ENCODE assay signal across 8 cellular contexts in genomic region chr4:110341118-110341517, GRCh38.
A peak's percentile ranks its signal among the peaks of the same experiment; 100 is the strongest.
DNase-seq lines count a peak whose midpoint lies in the region; ATAC-seq and TF ChIP-seq lines count a peak whose summit lies in the region.
"Not testable (repeated sequence)": the region's sequence is repeated elsewhere in the genome, so short reads cannot be mapped to it uniquely, and the experiment has no call there.

No MANE protein-coding gene starts in this region.

- peak; percentile 74 for ATAC-seq in GM18520 (IDR thresholded peaks at IDR 0.05; ENCODE audit: unreplicated experiment)
- peak; percentile 68 for ATAC-seq in GM19397 (IDR thresholded peaks at IDR 0.05; ENCODE audit: unreplicated experiment)
- ATAC-seq in GM21786 (IDR thresholded peaks at IDR 0.05; ENCODE audit: unreplicated experiment): peak; percentile 45
- peak; percentile 68 for ATAC-seq in HG02981 (IDR thresholded peaks at IDR 0.05; ENCODE audit: unreplicated experiment)
- ATAC-seq in HG03442 (IDR thresholded peaks at IDR 0.05; ENCODE audit: unreplicated experiment): peak; percentile 76

- not testable (repeated sequence) for H3K79me2 ChIP-seq in MM.1S (ENCODE audit: low read length)

- not testable (repeated sequence) for TF ChIP-seq CTCF in MM.1S (IDR thresholded peaks at IDR 0.05; ENCODE audit: low read length); astrocyte of the spinal cord (IDR thresholded peaks at IDR 0.05; ENCODE audit: low read depth, low read length)

- not testable (repeated sequence) for H3K36me3 ChIP-seq in MM.1S (replicated peaks; ENCODE audit: insufficient read depth, low read length)

- H3K9me3 ChIP-seq in MM.1S (replicated peaks; ENCODE audit: insufficient read depth, low read length): not testable (repeated sequence)

- H3K27me3 ChIP-seq in MM.1S (replicated peaks; ENCODE audit: insufficient read depth, low read length): not testable (repeated sequence)

- not testable (repeated sequence) for H3K27ac ChIP-seq in MM.1S (ENCODE audit: low read length)

- in situ Hi-C loops in astrocyte of the spinal cord (cut with HindIII; ENCODE audit: low sequenced_read_pairs): not testable (repeated sequence)

- H3K4me2 ChIP-seq in MM.1S (ENCODE audit: low read depth, low read length): not testable (repeated sequence)

- H3F3A ChIP-seq in MM.1S (ENCODE audit: insufficient read depth, low read length): not testable (repeated sequence)

- not testable (repeated sequence) for H3K9ac ChIP-seq in MM.1S (ENCODE audit: low read length)

- not testable (repeated sequence) for H3K4me3 ChIP-seq in MM.1S (ENCODE audit: low read length); astrocyte of the spinal cord (ENCODE audit: low read depth, low read length)

- not testable (repeated sequence) for H2AFZ ChIP-seq in MM.1S (ENCODE audit: low read length)

- not testable (repeated sequence) for H3K4me1 ChIP-seq in MM.1S (ENCODE audit: low read length)

- DNase-seq in ELR (ENCODE audit: low read depth) (peak; percentile 5), MM.1S (peak; percentile 18), astrocyte of the spinal cord (ENCODE audit: low read depth, low spot score) (peak; percentile 13)

- H4K20me1 ChIP-seq in MM.1S (ENCODE audit: insufficient read depth, low read length): not testable (repeated sequence)

- H3K9me2 ChIP-seq in MM.1S (replicated peaks; ENCODE audit: insufficient read depth, low read length): not testable (repeated sequence)
